Comparison of ENCODE assay signal across 21 cellular contexts in the genomic region with DNA sequence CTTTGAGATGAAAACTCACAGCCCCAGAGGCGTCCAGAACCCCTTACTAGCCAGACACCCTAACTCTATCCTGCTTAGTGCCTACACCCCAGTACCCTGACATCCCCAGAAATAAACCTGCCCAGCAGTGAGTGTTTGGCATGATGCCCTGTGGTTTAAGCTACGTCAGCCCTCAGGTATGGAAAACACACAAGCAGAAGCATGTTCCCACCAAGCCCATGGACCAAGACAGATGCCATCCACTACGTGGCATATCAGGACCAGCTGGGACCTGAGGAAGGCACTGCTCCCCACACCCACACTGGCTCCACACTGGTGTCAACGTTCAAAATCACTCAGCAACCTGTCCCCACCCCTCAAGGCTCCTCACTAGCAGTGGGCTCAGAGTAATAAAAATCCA.
DNase-seq lines count a peak whose midpoint lies in the region; ATAC-seq and TF ChIP-seq lines count a peak whose summit lies in the region.
"Had no signal": no experiment of that assay in that cellular context is flagged by ENCODE, and none has a peak within 500 bp of the region (broad histone marks: within the 10 kb centered on the region; RNA-seq: fewer than 3 reads in every experiment).

No MANE protein-coding gene starts in this region.

- no peak overlapping the region for H2BK120ac ChIP-seq in mesenchymal stem cell (ENCODE audit: low read depth, low read length)

- no peaks in the 10 kb centered on the region for H3K79me1 ChIP-seq in mesenchymal stem cell (replicated peaks; ENCODE audit: low read length, poor library complexity, severe bottlenecking)

- WGBS in mesenchymal stem cell = 89% methylated on average over 4 of the region's 4 CpGs

- H3K14ac ChIP-seq in mesenchymal stem cell (ENCODE audit: low read length in 2 of 2) = peak overlapping the region in 1 of 2 experiments; percentile 35

- DNase-seq in left ventricle myocardium inferior (no peak), Right ventricle myocardium superior (no peak), astrocyte of the spinal cord (ENCODE audit: low read depth, low spot score) (peak; percentile 35), mesenchymal stem cell (no peak), NCI-H446 (lab: John Stamatoyannopoulos, UW) (no peak)
- DNase-seq in activated naive CD4-positive, alpha-beta T cell (lab: John Stamatoyannopoulos, UW) = no peak
- DNase-seq: ACHN; activated CD4-positive, alpha-beta T cell treated with anti-CD3 and anti-CD28 coated beads, Interleukin-2, amount 50 U/mL, for 4 hours; activated T-cell treated with anti-CD3 and anti-CD28 coated beads, Interleukin-2, amount 50 U/mL, for 24 hours; CD4-positive, alpha-beta T cell; GDM1; KG1; midbrain; NCI-H1436; NCI-H510A treated with DMSO at 0.1 percent for 48 hours; SK-N-SH; stimulated activated CD4-positive, alpha-beta T cell treated with anti-CD3 and anti-CD28 coated beads, Interleukin-2, amount 100 ng/mL, for 48 hours had no signal

- H3K9ac ChIP-seq in mesenchymal stem cell (ENCODE audit: low read length) = no peak overlapping the region
- H3K9ac ChIP-seq: SK-N-SH had no signal

- peaks cover 56% of the 10 kb centered on the region for H3K4me1 ChIP-seq in left ventricle myocardium inferior
- peaks cover 30% of the 10 kb centered on the region for H3K4me1 ChIP-seq in mesenchymal stem cell (ENCODE audit: control insufficient read depth, insufficient read depth, low read depth, low read length)

- H3K9me3 ChIP-seq in left ventricle myocardium inferior (replicated peaks) (no peaks in the 10 kb centered on the region), mesenchymal stem cell (ENCODE audit: control insufficient read depth, low read length) (no peaks in the 10 kb centered on the region)
- H3K9me3 ChIP-seq: neutrophil, SK-N-SH had no signal

- H3K27ac ChIP-seq in left ventricle myocardium inferior (replicated peaks) (peak overlapping the region; percentile 90), mesenchymal stem cell (ENCODE audit: low read length, poor library complexity, severe bottlenecking) (no peak overlapping the region)
- H3K27ac ChIP-seq: neutrophil had no signal

- intact Hi-C loops in left ventricle myocardium inferior (cut with micrococcal nuclease) = loop anchor here (10.0 kb wide), 1 partner anchor 89 kb away; no protein-coding TSS in a partner anchor
- intact Hi-C loops in Right ventricle myocardium superior (cut with DNase I) = no loop called here

- H3K4me3 ChIP-seq in left ventricle myocardium inferior = no peak overlapping the region
- H3K4me3 ChIP-seq in astrocyte of the spinal cord (ENCODE audit: low read depth, low read length) = no peak overlapping the region
- no peak overlapping the region for H3K4me3 ChIP-seq in mesenchymal stem cell (ENCODE audit: insufficient read depth in 1 of 2, low read depth in 1 of 2, low read length in 2 of 2)

- peak overlapping the region in 1 of 2 experiments; percentile 49 for H3K18ac ChIP-seq in mesenchymal stem cell (ENCODE audit: low read depth in 1 of 2, low read length in 2 of 2)

- H2BK5ac ChIP-seq in mesenchymal stem cell (ENCODE audit: low read depth, low read length, poor library complexity, severe bottlenecking) = no peak overlapping the region

- no peak for ATAC-seq in Right ventricle myocardium superior (ENCODE audit: poor library complexity)
- no peak for ATAC-seq in GM19023 (IDR thresholded peaks at IDR 0.05; ENCODE audit: unreplicated experiment)
- ATAC-seq in GM18909 (IDR thresholded peaks at IDR 0.05; ENCODE audit: poor library complexity, unreplicated experiment) = no peak
- ATAC-seq: sciatic nerve had no signal

- H3K36me3 ChIP-seq in left ventricle myocardium inferior = peaks cover 4% of the 10 kb centered on the region
- peaks cover 0 to 3% of the 10 kb centered on the region in 2 experiments for H3K36me3 ChIP-seq in mesenchymal stem cell (ENCODE audit: control insufficient read depth in 1 of 2, insufficient read depth in 2 of 2, low read depth in 1 of 2, low read length in 2 of 2)

- H3K4me2 ChIP-seq in mesenchymal stem cell (ENCODE audit: low read length, poor library complexity, severe bottlenecking) = no peak overlapping the region
- H3K4me2 ChIP-seq: SK-N-SH had no signal

- no peak overlapping the region for H2AFZ ChIP-seq in mesenchymal stem cell (ENCODE audit: low read depth, low read length)

- peak overlapping the region; percentile 5 for H4K91ac ChIP-seq in mesenchymal stem cell (ENCODE audit: low read length)

- peak overlapping the region; percentile 31 for H4K8ac ChIP-seq in mesenchymal stem cell (ENCODE audit: low read length)

- H2AK5ac ChIP-seq in mesenchymal stem cell (ENCODE audit: low read length, severe bottlenecking) = peak overlapping the region; percentile 25

- H2BK12ac ChIP-seq in mesenchymal stem cell (ENCODE audit: low read length in 2 of 2) = peak overlapping the region in 1 of 2 experiments; percentile 78

- TF ChIP-seq CTCF in left ventricle myocardium inferior (IDR thresholded peaks at IDR 0.05; ENCODE audit: borderline replicate concordance) (no peak), astrocyte of the spinal cord (IDR thresholded peaks at IDR 0.05; ENCODE audit: low read depth, low read length) (no peak)

- H3K4ac ChIP-seq in mesenchymal stem cell (ENCODE audit: low read depth in 1 of 2, low read length in 2 of 2) = no peak overlapping the region

- no peaks in the 10 kb centered on the region for H3K27me3 ChIP-seq in left ventricle myocardium inferior (ENCODE audit: low read depth)
- H3K27me3 ChIP-seq in mesenchymal stem cell (ENCODE audit: control insufficient read depth in 1 of 2, insufficient read depth in 1 of 2, low read length in 2 of 2) = no peaks in the 10 kb centered on the region
- H3K27me3 ChIP-seq: neutrophil had no signal

- H2BK15ac ChIP-seq in mesenchymal stem cell (ENCODE audit: low read depth, poor library complexity, severe bottlenecking) = no peak overlapping the region

- H3K23ac ChIP-seq in mesenchymal stem cell (ENCODE audit: low read length in 2 of 2) = peak overlapping the region in 1 of 2 experiments; percentile 9

- in situ Hi-C loops in astrocyte of the spinal cord (cut with HindIII; ENCODE audit: low sequenced_read_pairs) = no loop called here
